Comparison of ENCODE assay signal across 15 cellular contexts in genomic region chr4:20839957-20840356, GRCh38.
DNase-seq lines count a peak whose midpoint lies in the region; ATAC-seq and TF ChIP-seq lines count a peak whose summit lies in the region.
"Had no signal": no experiment of that assay in that cellular context is flagged by ENCODE, and none has a peak within 500 bp of the region (broad histone marks: within the 10 kb centered on the region; RNA-seq: fewer than 3 reads in every experiment).

No MANE protein-coding gene starts in this region.

- H3K9me3 ChIP-seq in HCT116 (ENCODE audit: control insufficient read depth in 1 of 2, insufficient read depth in 1 of 2, low read depth in 1 of 2, low read length in 2 of 2) (no peaks in the 10 kb centered on the region), body of pancreas (no peaks in the 10 kb centered on the region)
- H3K9me3 ChIP-seq: gastrocnemius medialis had no signal

- H4K20me1 ChIP-seq in HCT116 (ENCODE audit: insufficient read depth), result no peaks in the 10 kb centered on the region

- DNase-seq in A172 (ENCODE audit: low spot score) (peak; percentile 55), HCT116 (ENCODE audit: low read depth, low spot score) (no peak), body of pancreas (no peak), iPS-NIHi11 (ENCODE audit: low spot score) (peak; percentile 19), CD14-positive monocyte (ENCODE audit: low spot score) (no peak), NOMO-1 treated with DMSO at 0.1 percent for 48 hours (lab: John Stamatoyannopoulos, UW; ENCODE audit: unreplicated experiment) (no peak), NCI-H774 (lab: John Stamatoyannopoulos, UW) (no peak)
- DNase-seq: caudate nucleus; gastrocnemius medialis; NCI-H2107; posterior cingulate gyrus; stimulated activated naive CD8-positive, alpha-beta T cell treated with anti-CD3 and anti-CD28 coated beads, Interleukin-15, amount 100 ng/mL, for 72 hours had no signal

- 0 to 6% methylated on average over 1 of the region's 1 CpG for WGBS in body of pancreas, 2 donors

- H3K4me1 ChIP-seq in HCT116 (ENCODE audit: control insufficient read depth in 1 of 2, insufficient read depth in 2 of 2, low read length in 2 of 2) (peaks cover 0 to 7% of the 10 kb centered on the region in 2 experiments; a peak in 1 of 4 replicates), body of pancreas (no peaks in the 10 kb centered on the region)
- H3K4me1 ChIP-seq: gastrocnemius medialis had no signal

- ATAC-seq in HCT116 (no peak), body of pancreas (peak; percentile 48), HG03175 (IDR thresholded peaks at IDR 0.05; ENCODE audit: unreplicated experiment) (no peak)
- ATAC-seq: gastrocnemius medialis; stimulated activated naive CD8-positive, alpha-beta T cell treated with anti-CD3 and anti-CD28 coated beads, Interleukin-15, amount 100 ng/mL, for 72 hours had no signal

- CTCF ChIA-PET in HCT116 (lab: Charles Lee), result no interaction called here

- H3K4me2 ChIP-seq in HCT116 (ENCODE audit: low read length), result peak overlapping the region; percentile 31
- H3K4me2 ChIP-seq: KMS-11 had no signal

- no peak overlapping the region for H3K4me3 ChIP-seq in HCT116 (replicated peaks in 1 of 2; ENCODE audit: low read depth in 1 of 2, low read length in 2 of 2)
- no peak overlapping the region for H3K4me3 ChIP-seq in body of pancreas
- H3K4me3 ChIP-seq: gastrocnemius medialis had no signal

- H3K36me3 ChIP-seq in HCT116 (ENCODE audit: control insufficient read depth in 1 of 2, insufficient read depth in 2 of 2, low read length in 2 of 2) (no peaks in the 10 kb centered on the region), body of pancreas (replicated peaks in 1 of 2; ENCODE audit: insufficient read depth in 1 of 2, low read depth in 2 of 2) (no peaks in the 10 kb centered on the region)
- H3K36me3 ChIP-seq: gastrocnemius medialis had no signal

- H3K9ac ChIP-seq in HCT116 (ENCODE audit: low read length), result no peak overlapping the region
- H3K9ac ChIP-seq: KMS-11 had no signal

- H3K27me3 Mint-ChIP-seq in CD14-positive monocyte (ENCODE audit: low read depth in 3 of 3), result peaks cover 0 to 1% (median 0%) of the 10 kb centered on the region in 3 donors

- H3K4me3 Mint-ChIP-seq in CD14-positive monocyte, result no peak overlapping the region
- H3K4me3 Mint-ChIP-seq: stimulated activated naive CD8-positive, alpha-beta T cell treated with anti-CD3 and anti-CD28 coated beads, Interleukin-15, amount 100 ng/mL, for 72 hours had no signal

- POLR2A ChIA-PET in HCT116 (lab: Charles Lee), result no interaction called here

- peaks cover 0 to 12% (median 4%) of the 10 kb centered on the region in 7 donors for H3K9me3 Mint-ChIP-seq in CD14-positive monocyte

- no peak for TF ChIP-seq CTCF in HCT116 (IDR thresholded peaks at IDR 0.05 in 2 of 3, conservative IDR thresholded peaks at IDR 0.05 in 1 of 3; ENCODE audit: borderline replicate concordance in 1 of 3, insufficient read depth in 1 of 3, low read depth in 2 of 3, low read length in 2 of 3)
- no peak for TF ChIP-seq CTCF in body of pancreas (IDR thresholded peaks at IDR 0.05)
- no peak for TF ChIP-seq CTCF in CD14-positive monocyte (IDR thresholded peaks at IDR 0.05)

- no peak for TF ChIP-seq RAD21 in HCT116 (IDR thresholded peaks at IDR 0.05; ENCODE audit: low read depth)

- H3K27ac ChIP-seq in HCT116 (ENCODE audit: low read depth, low read length), result no peak overlapping the region
- no peak overlapping the region for H3K27ac ChIP-seq in body of pancreas
- H3K27ac ChIP-seq: gastrocnemius medialis, KMS-11, VCaP had no signal

- no peak overlapping the region for H2AFZ ChIP-seq in HCT116 (ENCODE audit: low read depth, low read length, poor library complexity, severe bottlenecking)

- no peaks in the 10 kb centered on the region for H3K36me3 Mint-ChIP-seq in CD14-positive monocyte

- H3K27ac Mint-ChIP-seq in CD14-positive monocyte, result no peak overlapping the region
- H3K27ac Mint-ChIP-seq: stimulated activated naive CD8-positive, alpha-beta T cell treated with anti-CD3 and anti-CD28 coated beads, Interleukin-15, amount 100 ng/mL, for 72 hours had no signal

- H3K79me2 ChIP-seq in HCT116 (ENCODE audit: insufficient read depth, low read length), result no peaks in the 10 kb centered on the region

- BruUV-seq in HCT116 (replicated peaks; lab: Mats Ljungman, UMichigan), result no TSS peak

- no peak for TF ChIP-seq POLR2A in HCT116 (IDR thresholded peaks at IDR 0.05; ENCODE audit: borderline replicate concordance, extremely low read depth, insufficient read depth, insufficient read length)
- no peak for TF ChIP-seq POLR2A in body of pancreas (IDR thresholded peaks at IDR 0.05)

- H3K4me1 Mint-ChIP-seq in CD14-positive monocyte, result no peaks in the 10 kb centered on the region
- H3K4me1 Mint-ChIP-seq: stimulated activated naive CD8-positive, alpha-beta T cell treated with anti-CD3 and anti-CD28 coated beads, Interleukin-15, amount 100 ng/mL, for 72 hours had no signal

- intact Hi-C loops in HCT116 (cut with micrococcal nuclease) (no loop called here), body of pancreas (cut with DNase I) (no loop called here), CD14-positive monocyte (cut with micrococcal nuclease) (no loop called here)

- no peaks in the 10 kb centered on the region for H3K9me2 ChIP-seq in HCT116 (ENCODE audit: insufficient read depth)

- RAD21 ChIA-PET in HCT116 (lab: Charles Lee; ENCODE audit: low non-redundant PET in 1 of 2, low total read pairs in 2 of 2, uncharacterized antibody in 2 of 2, unreplicated experiment in 2 of 2), result no interaction called here

- H3K27me3 ChIP-seq in HCT116 (ENCODE audit: insufficient read depth, low read length), result no peaks in the 10 kb centered on the region
- no peaks in the 10 kb centered on the region for H3K27me3 ChIP-seq in body of pancreas
- H3K27me3 ChIP-seq: gastrocnemius medialis had no signal

TF ChIP-seq in HCT116, 20 proteins besides CTCF, POLR2A, EP300 and RAD21:
- TF ChIP-seq, protein P1, sequence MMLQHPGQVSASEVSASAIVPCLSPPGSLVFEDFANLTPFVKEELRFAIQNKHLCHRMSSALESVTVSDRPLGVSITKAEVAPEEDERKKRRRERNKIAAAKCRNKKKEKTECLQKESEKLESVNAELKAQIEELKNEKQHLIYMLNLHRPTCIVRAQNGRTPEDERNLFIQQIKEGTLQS (IDR thresholded peaks at IDR 0.05), result no peak
- TF ChIP-seq CEBPB (IDR thresholded peaks at IDR 0.05; ENCODE audit: low read depth) (no peak), SIN3A (IDR thresholded peaks at IDR 0.05; ENCODE audit: low read depth) (no peak), ZNF274 (IDR thresholded peaks at IDR 0.05; ENCODE audit: low read depth, low read length) (no peak), EZH2phosphoT487 (IDR thresholded peaks at IDR 0.05; ENCODE audit: borderline replicate concordance) (no peak), YY1 (IDR thresholded peaks at IDR 0.05; ENCODE audit: extremely low read depth, insufficient replicate concordance, low read depth, low read length) (no peak), SP1 (IDR thresholded peaks at IDR 0.05; ENCODE audit: low read depth) (no peak), CBX3 (IDR thresholded peaks at IDR 0.05; ENCODE audit: low read depth) (no peak), ZFX (IDR thresholded peaks at IDR 0.05) (no peak), TCF7L2 (IDR thresholded peaks at IDR 0.05; ENCODE audit: borderline replicate concordance, extremely low read depth, insufficient read depth, insufficient read length) (no peak), EGR1 (IDR thresholded peaks at IDR 0.05; ENCODE audit: low read depth) (no peak), SRF (IDR thresholded peaks at IDR 0.05; ENCODE audit: low read depth) (no peak), JUND (IDR thresholded peaks at IDR 0.05) (no peak)
- TF ChIP-seq, protein P2, sequence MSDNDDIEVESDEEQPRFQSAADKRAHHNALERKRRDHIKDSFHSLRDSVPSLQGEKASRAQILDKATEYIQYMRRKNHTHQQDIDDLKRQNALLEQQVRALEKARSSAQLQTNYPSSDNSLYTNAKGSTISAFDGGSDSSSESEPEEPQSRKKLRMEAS (IDR thresholded peaks at IDR 0.05), result no peak
- TF ChIP-seq, protein P3, sequence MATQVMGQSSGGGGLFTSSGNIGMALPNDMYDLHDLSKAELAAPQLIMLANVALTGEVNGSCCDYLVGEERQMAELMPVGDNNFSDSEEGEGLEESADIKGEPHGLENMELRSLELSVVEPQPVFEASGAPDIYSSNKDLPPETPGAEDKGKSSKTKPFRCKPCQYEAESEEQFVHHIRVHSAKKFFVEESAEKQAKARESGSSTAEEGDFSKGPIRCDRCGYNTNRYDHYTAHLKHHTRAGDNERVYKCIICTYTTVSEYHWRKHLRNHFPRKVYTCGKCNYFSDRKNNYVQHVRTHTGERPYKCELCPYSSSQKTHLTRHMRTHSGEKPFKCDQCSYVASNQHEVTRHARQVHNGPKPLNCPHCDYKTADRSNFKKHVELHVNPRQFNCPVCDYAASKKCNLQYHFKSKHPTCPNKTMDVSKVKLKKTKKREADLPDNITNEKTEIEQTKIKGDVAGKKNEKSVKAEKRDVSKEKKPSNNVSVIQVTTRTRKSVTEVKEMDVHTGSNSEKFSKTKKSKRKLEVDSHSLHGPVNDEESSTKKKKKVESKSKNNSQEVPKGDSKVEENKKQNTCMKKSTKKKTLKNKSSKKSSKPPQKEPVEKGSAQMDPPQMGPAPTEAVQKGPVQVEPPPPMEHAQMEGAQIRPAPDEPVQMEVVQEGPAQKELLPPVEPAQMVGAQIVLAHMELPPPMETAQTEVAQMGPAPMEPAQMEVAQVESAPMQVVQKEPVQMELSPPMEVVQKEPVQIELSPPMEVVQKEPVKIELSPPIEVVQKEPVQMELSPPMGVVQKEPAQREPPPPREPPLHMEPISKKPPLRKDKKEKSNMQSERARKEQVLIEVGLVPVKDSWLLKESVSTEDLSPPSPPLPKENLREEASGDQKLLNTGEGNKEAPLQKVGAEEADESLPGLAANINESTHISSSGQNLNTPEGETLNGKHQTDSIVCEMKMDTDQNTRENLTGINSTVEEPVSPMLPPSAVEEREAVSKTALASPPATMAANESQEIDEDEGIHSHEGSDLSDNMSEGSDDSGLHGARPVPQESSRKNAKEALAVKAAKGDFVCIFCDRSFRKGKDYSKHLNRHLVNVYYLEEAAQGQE (IDR thresholded peaks at IDR 0.05; ENCODE audit: low read depth), result no peak

Comparison
In these comparisons a context has a peak if more than half of its experiments do, and no peak if none do; other contexts are left out.
1. DNase-seq: peak in A172 (single experiment) and iPS-NIHi11 (single experiment); none in HCT116 (single experiment), body of pancreas (0 of 4), CD14-positive monocyte (single experiment), NOMO-1 treated with DMSO at 0.1 percent for 48 hours (single experiment) and NCI-H774 (single experiment).